1 cellular context compared by ENCODE assay signal in the genomic region with DNA sequence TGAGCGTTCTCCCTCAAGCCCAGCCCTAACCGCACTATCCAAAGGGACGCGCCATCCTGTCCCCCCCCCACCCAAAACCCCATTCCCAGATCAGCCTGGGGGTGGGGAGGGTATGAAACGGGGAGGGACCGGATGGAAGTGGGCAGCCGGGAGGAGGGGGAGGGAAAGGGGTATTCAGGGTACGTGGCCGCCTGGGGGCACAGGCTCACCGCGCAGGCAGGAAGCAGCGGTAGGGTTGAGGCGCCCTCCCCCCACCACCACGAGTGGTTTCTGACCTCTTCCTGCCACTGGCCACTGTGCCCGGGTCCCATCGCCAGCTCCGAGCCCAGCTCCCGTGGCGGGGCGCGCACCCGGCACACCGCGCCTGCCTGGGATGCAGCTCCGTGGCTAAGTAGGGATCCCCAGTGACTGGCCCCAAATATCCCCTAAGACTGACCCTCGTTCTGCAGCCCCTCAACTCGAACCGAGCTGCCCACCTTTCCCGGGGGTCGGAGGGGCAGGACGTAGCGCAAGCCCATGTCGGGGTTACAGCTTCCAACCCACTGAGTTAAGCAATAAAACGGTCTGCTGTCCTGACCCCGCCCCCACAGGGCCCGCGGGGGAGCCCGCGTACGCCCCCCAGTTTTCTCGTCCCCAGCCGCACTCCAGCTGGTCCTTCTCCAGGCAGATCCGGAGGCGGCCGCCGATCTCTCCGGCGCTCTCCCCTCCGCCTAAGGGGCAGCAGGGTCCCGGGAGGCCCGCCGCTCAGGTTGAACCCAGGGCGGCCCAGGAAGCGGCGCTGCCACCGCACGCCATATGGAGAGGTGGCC.
A peak's percentile ranks its signal among the peaks of the same experiment; 100 is the strongest.
TF ChIP-seq lines count a peak whose summit lies in the region.

No MANE protein-coding gene starts in this region.

TF ChIP-seq in HCT116, 20 proteins besides CTCF, POLR2A, EP300 and RAD21 (continued from another document):
- TF ChIP-seq, protein P1, sequence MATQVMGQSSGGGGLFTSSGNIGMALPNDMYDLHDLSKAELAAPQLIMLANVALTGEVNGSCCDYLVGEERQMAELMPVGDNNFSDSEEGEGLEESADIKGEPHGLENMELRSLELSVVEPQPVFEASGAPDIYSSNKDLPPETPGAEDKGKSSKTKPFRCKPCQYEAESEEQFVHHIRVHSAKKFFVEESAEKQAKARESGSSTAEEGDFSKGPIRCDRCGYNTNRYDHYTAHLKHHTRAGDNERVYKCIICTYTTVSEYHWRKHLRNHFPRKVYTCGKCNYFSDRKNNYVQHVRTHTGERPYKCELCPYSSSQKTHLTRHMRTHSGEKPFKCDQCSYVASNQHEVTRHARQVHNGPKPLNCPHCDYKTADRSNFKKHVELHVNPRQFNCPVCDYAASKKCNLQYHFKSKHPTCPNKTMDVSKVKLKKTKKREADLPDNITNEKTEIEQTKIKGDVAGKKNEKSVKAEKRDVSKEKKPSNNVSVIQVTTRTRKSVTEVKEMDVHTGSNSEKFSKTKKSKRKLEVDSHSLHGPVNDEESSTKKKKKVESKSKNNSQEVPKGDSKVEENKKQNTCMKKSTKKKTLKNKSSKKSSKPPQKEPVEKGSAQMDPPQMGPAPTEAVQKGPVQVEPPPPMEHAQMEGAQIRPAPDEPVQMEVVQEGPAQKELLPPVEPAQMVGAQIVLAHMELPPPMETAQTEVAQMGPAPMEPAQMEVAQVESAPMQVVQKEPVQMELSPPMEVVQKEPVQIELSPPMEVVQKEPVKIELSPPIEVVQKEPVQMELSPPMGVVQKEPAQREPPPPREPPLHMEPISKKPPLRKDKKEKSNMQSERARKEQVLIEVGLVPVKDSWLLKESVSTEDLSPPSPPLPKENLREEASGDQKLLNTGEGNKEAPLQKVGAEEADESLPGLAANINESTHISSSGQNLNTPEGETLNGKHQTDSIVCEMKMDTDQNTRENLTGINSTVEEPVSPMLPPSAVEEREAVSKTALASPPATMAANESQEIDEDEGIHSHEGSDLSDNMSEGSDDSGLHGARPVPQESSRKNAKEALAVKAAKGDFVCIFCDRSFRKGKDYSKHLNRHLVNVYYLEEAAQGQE (IDR thresholded peaks at IDR 0.05; ENCODE audit: low read depth): no peak
- TF ChIP-seq, protein P2, sequence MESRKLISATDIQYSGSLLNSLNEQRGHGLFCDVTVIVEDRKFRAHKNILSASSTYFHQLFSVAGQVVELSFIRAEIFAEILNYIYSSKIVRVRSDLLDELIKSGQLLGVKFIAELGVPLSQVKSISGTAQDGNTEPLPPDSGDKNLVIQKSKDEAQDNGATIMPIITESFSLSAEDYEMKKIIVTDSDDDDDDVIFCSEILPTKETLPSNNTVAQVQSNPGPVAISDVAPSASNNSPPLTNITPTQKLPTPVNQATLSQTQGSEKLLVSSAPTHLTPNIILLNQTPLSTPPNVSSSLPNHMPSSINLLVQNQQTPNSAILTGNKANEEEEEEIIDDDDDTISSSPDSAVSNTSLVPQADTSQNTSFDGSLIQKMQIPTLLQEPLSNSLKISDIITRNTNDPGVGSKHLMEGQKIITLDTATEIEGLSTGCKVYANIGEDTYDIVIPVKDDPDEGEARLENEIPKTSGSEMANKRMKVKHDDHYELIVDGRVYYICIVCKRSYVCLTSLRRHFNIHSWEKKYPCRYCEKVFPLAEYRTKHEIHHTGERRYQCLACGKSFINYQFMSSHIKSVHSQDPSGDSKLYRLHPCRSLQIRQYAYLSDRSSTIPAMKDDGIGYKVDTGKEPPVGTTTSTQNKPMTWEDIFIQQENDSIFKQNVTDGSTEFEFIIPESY (IDR thresholded peaks at IDR 0.05; ENCODE audit: extremely low read depth, insufficient replicate concordance, low read length): no peak
- TF ChIP-seq CBX3 (IDR thresholded peaks at IDR 0.05; ENCODE audit: low read depth): no peak
- no peak for TF ChIP-seq EZH2phosphoT487 (IDR thresholded peaks at IDR 0.05; ENCODE audit: borderline replicate concordance)
- TF ChIP-seq ELF1 (IDR thresholded peaks at IDR 0.05; ENCODE audit: borderline replicate concordance, low read depth): no peak
- TF ChIP-seq, protein P3, sequence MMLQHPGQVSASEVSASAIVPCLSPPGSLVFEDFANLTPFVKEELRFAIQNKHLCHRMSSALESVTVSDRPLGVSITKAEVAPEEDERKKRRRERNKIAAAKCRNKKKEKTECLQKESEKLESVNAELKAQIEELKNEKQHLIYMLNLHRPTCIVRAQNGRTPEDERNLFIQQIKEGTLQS (IDR thresholded peaks at IDR 0.05): no peak
- TF ChIP-seq, protein P4, sequence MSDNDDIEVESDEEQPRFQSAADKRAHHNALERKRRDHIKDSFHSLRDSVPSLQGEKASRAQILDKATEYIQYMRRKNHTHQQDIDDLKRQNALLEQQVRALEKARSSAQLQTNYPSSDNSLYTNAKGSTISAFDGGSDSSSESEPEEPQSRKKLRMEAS (IDR thresholded peaks at IDR 0.05): 0 out of 2 replicates have a peak, but pooled peaks have one; percentile 35
- TF ChIP-seq JUND (IDR thresholded peaks at IDR 0.05): no peak
- TF ChIP-seq SIN3A (IDR thresholded peaks at IDR 0.05; ENCODE audit: low read depth): peak; percentile 24; the same call in 1 of the 2 replicates
- TF ChIP-seq EGR1 (IDR thresholded peaks at IDR 0.05; ENCODE audit: low read depth): peak; percentile 39
- TF ChIP-seq YY1 (IDR thresholded peaks at IDR 0.05; ENCODE audit: extremely low read depth, insufficient replicate concordance, low read depth, low read length): no peak
- peak; percentile 74 for TF ChIP-seq POLR2AphosphoS5 (IDR thresholded peaks at IDR 0.05; ENCODE audit: low read depth, low read length)
- no peak for TF ChIP-seq EZH2 (IDR thresholded peaks at IDR 0.05)
- TF ChIP-seq ZNF274 (IDR thresholded peaks at IDR 0.05; ENCODE audit: low read depth, low read length): no peak
